In the genomic region with DNA sequence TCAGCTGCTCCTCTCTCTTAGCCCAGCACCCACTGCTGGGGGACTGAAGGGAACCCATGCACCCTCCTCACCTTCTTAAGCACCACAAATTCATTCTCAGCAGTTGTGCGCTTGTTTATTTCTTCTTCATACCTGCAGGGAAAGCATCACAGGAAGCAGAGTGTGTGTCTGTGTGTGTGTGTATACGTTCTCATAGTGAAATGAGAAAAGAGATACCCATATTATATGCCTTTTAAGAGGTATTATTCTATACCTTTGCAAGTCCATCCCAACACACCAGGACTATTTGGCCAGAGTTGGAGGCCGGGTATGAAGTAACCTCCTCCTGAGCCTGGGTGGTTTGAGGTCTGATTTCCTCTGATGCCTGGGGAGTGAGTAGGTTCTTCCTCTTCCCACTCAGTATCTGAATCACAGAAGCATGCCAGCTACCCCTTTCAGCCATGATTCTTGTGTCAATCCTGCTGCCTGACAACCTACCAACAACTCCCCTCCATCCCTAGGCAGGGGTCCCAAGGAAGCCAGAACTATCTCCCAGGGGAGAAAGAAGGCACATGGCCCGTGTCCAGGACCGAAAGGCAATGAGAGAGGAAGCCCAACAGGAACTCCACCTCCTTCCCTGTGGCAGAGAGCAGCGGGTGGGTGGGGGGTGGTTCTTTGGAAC, we compare ENCODE assay signal across 15 cellular contexts. TPM values are rescaled to one million over a fixed set of nuclear protein-coding genes. Genes with fewer than 3 reads are reported as not detected.
DNase-seq lines count a peak whose midpoint lies in the region; FAIRE-seq and TF ChIP-seq lines count a peak whose summit lies in the region.
"Had no signal": no experiment of that assay in that cellular context is flagged by ENCODE, and none has a peak within 500 bp of the region (broad histone marks: within the 10 kb centered on the region; RNA-seq: fewer than 3 reads in every experiment).

No MANE protein-coding gene starts in this region.

- no peaks in the 10 kb centered on the region for H3K36me3 ChIP-seq in ovary
- H3K36me3 ChIP-seq: uterus had no signal

- TF ChIP-seq POLR2A in ovary (IDR thresholded peaks at IDR 0.05) = no peak

- peaks cover 2% of the 10 kb centered on the region for H3K36me3 Mint-ChIP-seq in activated naive CD8-positive, alpha-beta T cell treated with anti-CD3 and anti-CD28 coated beads for 36 hours
- no peaks in the 10 kb centered on the region for H3K36me3 Mint-ChIP-seq in stimulated activated naive CD8-positive, alpha-beta T cell treated with anti-CD3 and anti-CD28 coated beads, Interleukin-15, Interleukin-2, amounts not matched to agents 100 ng/mL and 50 ng/mL, for 24 hours (ENCODE audit: low read depth)

- H3K27ac Mint-ChIP-seq in activated naive CD8-positive, alpha-beta T cell treated with anti-CD3 and anti-CD28 coated beads for 36 hours = peak overlapping the region; percentile 76
- H3K27ac Mint-ChIP-seq in stimulated activated naive CD8-positive, alpha-beta T cell treated with anti-CD3 and anti-CD28 coated beads, Interleukin-15, Interleukin-2, amounts not matched to agents 100 ng/mL and 50 ng/mL, for 24 hours = peak overlapping the region; percentile 86

- no peaks in the 10 kb centered on the region for H3K4me1 ChIP-seq in ovary (ENCODE audit: insufficient read depth)
- H3K4me1 ChIP-seq: uterus had no signal

- no peaks in the 10 kb centered on the region for H3K27me3 ChIP-seq in ovary
- H3K27me3 ChIP-seq: uterus had no signal

- no peaks in the 10 kb centered on the region for H3K9me3 ChIP-seq in ovary
- H3K9me3 ChIP-seq: uterus had no signal

- 55 to 71% (median 57%) methylated on average over 6 of the region's 6 CpGs for WGBS in ovary, 3 donors

- H3K27ac ChIP-seq in ovary = no peak overlapping the region
- H3K27ac ChIP-seq: uterus had no signal

- no peaks in the 10 kb centered on the region for H3K27me3 Mint-ChIP-seq in activated naive CD8-positive, alpha-beta T cell treated with anti-CD3 and anti-CD28 coated beads for 36 hours
- no peaks in the 10 kb centered on the region for H3K27me3 Mint-ChIP-seq in stimulated activated naive CD8-positive, alpha-beta T cell treated with anti-CD3 and anti-CD28 coated beads, Interleukin-15, Interleukin-2, amounts not matched to agents 100 ng/mL and 50 ng/mL, for 24 hours

- TF ChIP-seq CTCF in ovary (IDR thresholded peaks at IDR 0.05) = no peak
- TF ChIP-seq CTCF in D721Med (IDR thresholded peaks at IDR 0.05; ENCODE audit: insufficient read depth, missing control alignments) = no peak

- no peak overlapping the region for H3K4me3 Mint-ChIP-seq in activated naive CD8-positive, alpha-beta T cell treated with anti-CD3 and anti-CD28 coated beads for 36 hours
- no peak overlapping the region for H3K4me3 Mint-ChIP-seq in stimulated activated naive CD8-positive, alpha-beta T cell treated with anti-CD3 and anti-CD28 coated beads, Interleukin-15, Interleukin-2, amounts not matched to agents 100 ng/mL and 50 ng/mL, for 24 hours

- TF ChIP-seq EP300 in ovary (IDR thresholded peaks at IDR 0.05) = no peak

- no peak overlapping the region for H3K4me3 ChIP-seq in ovary
- H3K4me3 ChIP-seq: skin epidermis, uterus had no signal

- peak; percentile 61 for DNase-seq in activated effector memory CD4-positive, alpha-beta T cell treated with anti-CD3 and anti-CD28 coated beads, Interleukin-2, amount 50 U/mL, for 16 hours
- DNase-seq in activated effector memory CD4-positive, alpha-beta T cell treated with Interleukin-2 at 50 U/mL for 16 hours = no peak
- peak; percentile 55 for DNase-seq in NCI-H226
- DNase-seq in activated naive CD8-positive, alpha-beta T cell treated with anti-CD3 and anti-CD28 coated beads for 36 hours = peak; percentile 12
- no peak for DNase-seq in ovary
- no peak for DNase-seq in NOMO-1 (lab: John Stamatoyannopoulos, UW; ENCODE audit: unreplicated experiment in 2 of 2)
- DNase-seq in D721Med (ENCODE audit: insufficient read length, low spot score) = no peak
- DNase-seq: left cardiac atrium, NCI-H446 treated with DMSO at 0.1 percent for 48 hours, RPMI8226, uterus had no signal

- no peak for FAIRE-seq in D721Med (lab: Jason Lieb, UNC)

- H3K9me3 Mint-ChIP-seq in activated naive CD8-positive, alpha-beta T cell treated with anti-CD3 and anti-CD28 coated beads for 36 hours = no peaks in the 10 kb centered on the region
- no peaks in the 10 kb centered on the region for H3K9me3 Mint-ChIP-seq in stimulated activated naive CD8-positive, alpha-beta T cell treated with anti-CD3 and anti-CD28 coated beads, Interleukin-15, Interleukin-2, amounts not matched to agents 100 ng/mL and 50 ng/mL, for 24 hours

- peaks cover 70% of the 10 kb centered on the region for H3K4me1 Mint-ChIP-seq in activated naive CD8-positive, alpha-beta T cell treated with anti-CD3 and anti-CD28 coated beads for 36 hours
- peaks cover 71% of the 10 kb centered on the region for H3K4me1 Mint-ChIP-seq in stimulated activated naive CD8-positive, alpha-beta T cell treated with anti-CD3 and anti-CD28 coated beads, Interleukin-15, Interleukin-2, amounts not matched to agents 100 ng/mL and 50 ng/mL, for 24 hours (ENCODE audit: low read depth)

- intact Hi-C loops in ovary (cut with DNase I) = no loop called here

RNA-seq across cellular contexts. Expression of gene KRT73, which starts 3.0 kb away (rescaled TPM):
- under 1 TPM; 0.14 to 0.29 TPM for total RNA-seq in activated naive CD8-positive, alpha-beta T cell treated with anti-CD3 and anti-CD28 coated beads for 36 hours
- not detected for total RNA-seq in ovary
- not detected for polyA plus RNA-seq in ovary
- total RNA-seq: left cardiac atrium, uterus had no signal
- polyA plus RNA-seq: neural cell had no signal

RNA-seq across cellular contexts. Expression of gene KRT72, which starts 14.1 kb away (rescaled TPM):
- under 1 TPM in 1 of 2 experiments, not detected in 1; 0.12 TPM for total RNA-seq in activated naive CD8-positive, alpha-beta T cell treated with anti-CD3 and anti-CD28 coated beads for 36 hours
- total RNA-seq in ovary = not detected
- not detected for polyA plus RNA-seq in ovary
- total RNA-seq: left cardiac atrium had no signal
- polyA plus RNA-seq: neural cell had no signal

RNA-seq across cellular contexts. Expression of gene KRT2, which starts 36.7 kb away (rescaled TPM):
- total RNA-seq in activated naive CD8-positive, alpha-beta T cell treated with anti-CD3 and anti-CD28 coated beads for 36 hours = not detected
- not detected for total RNA-seq in ovary
- not detected for polyA plus RNA-seq in ovary
- total RNA-seq: left cardiac atrium, uterus had no signal
- polyA plus RNA-seq: adipose tissue, neural cell had no signal

RNA-seq across cellular contexts. Expression of gene KRT74, which starts 41.7 kb away (rescaled TPM):
- not detected for total RNA-seq in activated naive CD8-positive, alpha-beta T cell treated with anti-CD3 and anti-CD28 coated beads for 36 hours
- not detected for total RNA-seq in ovary
- polyA plus RNA-seq in ovary = not detected
- total RNA-seq: left cardiac atrium, uterus had no signal
- polyA plus RNA-seq: adipose tissue, neural cell had no signal

Comparison
In these comparisons a context has a peak if more than half of its experiments do, and no peak if none do; other contexts are left out.
1. DNase-seq: peak in activated effector memory CD4-positive, alpha-beta T cell treated with anti-CD3 and anti-CD28 coated beads, Interleukin-2, amount 50 U/mL, for 16 hours (single experiment), NCI-H226 (single experiment) and activated naive CD8-positive, alpha-beta T cell treated with anti-CD3 and anti-CD28 coated beads for 36 hours (single experiment); none in activated effector memory CD4-positive, alpha-beta T cell treated with Interleukin-2 at 50 U/mL for 16 hours (single experiment), ovary (0 of 5), NOMO-1 (0 of 2) and D721Med (single experiment).